In the genomic region with DNA sequence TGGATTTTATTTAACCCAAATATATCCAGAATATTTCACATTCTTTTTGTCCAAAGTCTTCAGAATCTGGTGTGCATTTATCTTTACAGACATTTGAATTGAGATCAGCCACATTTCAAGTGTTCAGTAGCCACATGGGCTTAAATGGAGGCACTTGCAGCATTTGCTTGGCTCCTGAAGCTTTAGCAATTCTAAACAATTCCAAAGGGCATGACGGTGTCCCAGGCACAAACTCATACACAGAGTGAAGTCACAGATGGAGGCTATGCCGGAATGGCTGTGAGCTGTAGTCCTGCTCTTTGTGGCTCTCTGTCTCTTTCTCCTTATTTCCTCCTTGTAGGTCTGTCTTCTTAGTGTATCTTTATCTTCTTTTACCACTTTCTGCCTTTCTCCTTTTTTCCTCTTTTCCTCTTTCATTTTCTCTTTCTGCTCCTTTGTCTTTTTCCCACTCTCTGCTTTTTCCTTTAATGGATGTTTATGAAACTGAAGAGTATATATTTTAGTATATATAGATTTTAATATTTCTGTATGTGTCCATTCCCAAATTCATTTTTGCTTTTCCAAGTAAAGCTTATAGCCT, we compare ENCODE assay signal across 20 cellular contexts. TPM values are rescaled to one million over a fixed set of nuclear protein-coding genes. Genes with fewer than 3 reads are reported as not detected.
A peak's percentile ranks its signal among the peaks of the same experiment; 100 is the strongest.
DNase-seq lines count a peak whose midpoint lies in the region; ATAC-seq, FAIRE-seq and TF ChIP-seq lines count a peak whose summit lies in the region.
"Had no signal": no experiment of that assay in that cellular context is flagged by ENCODE, and none has a peak within 500 bp of the region (broad histone marks: within the 10 kb centered on the region; RNA-seq: fewer than 3 reads in every experiment).

No MANE protein-coding gene starts in this region.

- TF ChIP-seq RAD21 in HepG2 (CRISPR knock-in tag; IDR thresholded peaks at IDR 0.05) = no peak

- H3K36me3 Mint-ChIP-seq in activated T-helper 17 cell treated with anti-CD3 and anti-CD28 coated beads, Interleukin-2, amount 50 U/mL, for 72 hours (ENCODE audit: low read depth) = peaks cover 38% of the 10 kb centered on the region

- H3K4me2 ChIP-seq in HepG2 (ENCODE audit: low read depth, low read length) = peak overlapping the region; percentile 25; the same call in 1 of the 2 replicates

- TF ChIP-seq CTCF in HEK293 (tag by site-specific recombination; IDR thresholded peaks at IDR 0.05) = no peak
- no peak for TF ChIP-seq CTCF in HepG2 (CRISPR knock-in tag; IDR thresholded peaks at IDR 0.05)
- TF ChIP-seq CTCF in psoas muscle (IDR thresholded peaks at IDR 0.05) = no peak

- H3K27ac Mint-ChIP-seq in activated T-helper 17 cell treated with anti-CD3 and anti-CD28 coated beads, Interleukin-2, amount 50 U/mL, for 72 hours = peak overlapping the region; percentile 19

- H3K79me2 ChIP-seq in HepG2 (ENCODE audit: insufficient read depth, low read length) = peaks cover 23% of the 10 kb centered on the region

- TF ChIP-seq POLR2A in HepG2 (IDR thresholded peaks at IDR 0.05; ENCODE audit: insufficient read depth in 1 of 2, low read depth in 2 of 2, low read length in 2 of 2) = no peak

- TF ChIP-seq EP300 in HepG2 (IDR thresholded peaks at IDR 0.05; ENCODE audit: low read depth in 2 of 2, low read length in 2 of 2) (no peak), HepG2 (CRISPR knock-in tag; IDR thresholded peaks at IDR 0.05; ENCODE audit: borderline replicate concordance) (no peak)

- H3K4me1 ChIP-seq in HEK293 (ENCODE audit: control insufficient read depth, insufficient read depth, low read length) (no peaks in the 10 kb centered on the region), HepG2 (ENCODE audit: insufficient read depth, low read length) (peaks cover 100% of the 10 kb centered on the region), subcutaneous abdominal adipose tissue (ENCODE audit: control insufficient read depth in 5 of 5, insufficient read depth in 5 of 5, low read length in 5 of 5) (peaks cover 0 to 14% (median 10%) of the 10 kb centered on the region in 5 donors), psoas muscle (peaks cover 15% of the 10 kb centered on the region)

- WGBS in HepG2 (ENCODE audit: low lambda C conversion rate) = 54% methylated on average over 2 of the region's 2 CpGs
- 72 to 88% (median 77%) methylated on average over 2 of the region's 2 CpGs for WGBS in psoas muscle, 3 donors

- no peak for DNase-seq in HepG2 (ENCODE audit: low spot score)
- DNase-seq in psoas muscle = no peak
- DNase-seq in dedifferentiated amniotic fluid mesenchymal stem cell (ENCODE audit: extremely low spot score) = no peak
- no peak for DNase-seq in stimulated activated CD4-positive, alpha-beta T cell treated with anti-CD3 and anti-CD28 coated beads, Interleukin-4, amount 100 ng/mL, for 4 hours
- DNase-seq: activated CD4-positive, alpha-beta T cell treated with anti-CD3 and anti-CD28 coated beads for 4 hours; amygdala; DMS153; glutamatergic neuron; kidney; MG63; mucosa of descending colon; NCI-H1436 treated with DMSO at 0.1 percent for 48 hours; NCI-H2107; stimulated activated CD8-positive, alpha-beta memory T cell treated with anti-CD3 and anti-CD28 coated beads, Interleukin-4, amount 100 ng/mL, for 48 hours had no signal

- H3K9me3 ChIP-seq in HEK293 (ENCODE audit: control insufficient read depth, insufficient read depth, low read depth, low read length) (no peaks in the 10 kb centered on the region), HepG2 (ENCODE audit: low read length) (no peaks in the 10 kb centered on the region), subcutaneous abdominal adipose tissue (ENCODE audit: control insufficient read depth in 5 of 5, low read length in 5 of 5) (no peaks in the 10 kb centered on the region), psoas muscle (no peaks in the 10 kb centered on the region)
- H3K9me3 ChIP-seq: MG63, mucosa of descending colon had no signal

- BruUV-seq in HepG2 (replicated peaks; lab: Mats Ljungman, UMichigan) = no TSS peak

- H3K27ac ChIP-seq in HEK293 (ENCODE audit: extremely low read depth, low read depth, low read length) = no peak overlapping the region
- H3K27ac ChIP-seq in HepG2 (ENCODE audit: extremely low read length, insufficient read depth, low read length) = peak overlapping the region; percentile 96
- H3K27ac ChIP-seq in subcutaneous abdominal adipose tissue (ENCODE audit: low read depth, low read length) = peak overlapping the region; percentile 3
- H3K27ac ChIP-seq in psoas muscle = no peak overlapping the region
- H3K27ac ChIP-seq: C4-2B had no signal

- H2AFZ ChIP-seq in HepG2 (ENCODE audit: low read length) = no peak overlapping the region

- H3K36me3 ChIP-seq in HEK293 (ENCODE audit: control insufficient read depth in 2 of 2, insufficient read depth in 1 of 2, low read length in 2 of 2) (peaks cover 0 to 81% of the 10 kb centered on the region in 2 experiments; a peak in 2 of 3 replicates), HepG2 (replicated peaks in 1 of 2; ENCODE audit: control insufficient read depth in 1 of 2, insufficient read depth in 2 of 2, low read length in 2 of 2) (peaks cover 0 to 6% of the 10 kb centered on the region in 2 experiments; a peak in 1 of 5 replicates), subcutaneous abdominal adipose tissue (ENCODE audit: control insufficient read depth in 5 of 5, insufficient read depth in 5 of 5, low read length in 5 of 5) (peaks cover 0 to 32% (median 5%) of the 10 kb centered on the region in 5 donors), psoas muscle (ENCODE audit: insufficient read depth in 1 of 2, low read depth in 1 of 2) (peaks cover 0 to 50% of the 10 kb centered on the region in 2 donors)

- in situ Hi-C loops in HepG2 (cut with HindIII; ENCODE audit: extremely low pct_ligation_motif_present, low pct_unique_long_range_greater_than_20kb) = loop anchor here (5.0 kb wide), 1 partner anchor 173 kb away; no protein-coding TSS in a partner anchor

- CTCF ChIA-PET in HEK293 (lab: Yijun Ruan, JAX) = no interaction called here
- CTCF ChIA-PET in HepG2 (lab: Yijun Ruan, JAX; ENCODE audit: low intra/inter-chr PET ratio, low total read pairs) = no interaction called here

- H4K20me1 ChIP-seq in HepG2 (ENCODE audit: insufficient read depth, low read length) = no peaks in the 10 kb centered on the region

- FAIRE-seq in HepG2 (lab: Jason Lieb, UNC) = no peak
- FAIRE-seq: kidney had no signal

- intact Hi-C loops in HepG2 (cut with micrococcal nuclease; ENCODE audit: unreplicated experiment) (loop anchor here (5.0 kb wide), 1 partner anchor 92 kb away; no protein-coding TSS in a partner anchor), psoas muscle (cut with DNase I) (no loop called here)

- POLR2A ChIA-PET in HEK293 (lab: Yijun Ruan, JAX) (no interaction called here), HepG2 (lab: Yijun Ruan, JAX) (interaction anchor here (0.7 to 4.3 kb wide), 4 partner anchors 154 to 177 kb away, joined by 3 to 30 read pairs (median 14); partner anchors contain the start of genes CYREN and TMEM140)

- no peak overlapping the region for H3K4me3 ChIP-seq in HEK293 (ENCODE audit: low read depth, low read length)
- H3K4me3 ChIP-seq in HepG2 (replicated peaks in 1 of 3; ENCODE audit: insufficient read depth in 1 of 3, low read depth in 2 of 3, low read length in 3 of 3) = no peak overlapping the region
- no peak overlapping the region for H3K4me3 ChIP-seq in subcutaneous abdominal adipose tissue (ENCODE audit: low read depth in 1 of 5, low read length in 5 of 5)
- no peak overlapping the region for H3K4me3 ChIP-seq in psoas muscle
- H3K4me3 ChIP-seq: lung, MG63, mucosa of descending colon had no signal

- H3K9ac ChIP-seq in HepG2 (ENCODE audit: insufficient read depth, low read depth, low read length) = no peak overlapping the region
- H3K9ac ChIP-seq in subcutaneous abdominal adipose tissue (ENCODE audit: low read length in 5 of 5) = no peak overlapping the region

- no peaks in the 10 kb centered on the region for H3K27me3 Mint-ChIP-seq in activated T-helper 17 cell treated with anti-CD3 and anti-CD28 coated beads, Interleukin-2, amount 50 U/mL, for 72 hours

- no peaks in the 10 kb centered on the region for H3K9me3 Mint-ChIP-seq in activated T-helper 17 cell treated with anti-CD3 and anti-CD28 coated beads, Interleukin-2, amount 50 U/mL, for 72 hours

- H3K27me3 ChIP-seq in HepG2 (ENCODE audit: control insufficient read depth in 1 of 2, insufficient read depth in 2 of 2, low read length in 2 of 2) (no peaks in the 10 kb centered on the region), subcutaneous abdominal adipose tissue (ENCODE audit: control insufficient read depth in 5 of 5, insufficient read depth in 4 of 5, low read length in 5 of 5) (no peaks in the 10 kb centered on the region), psoas muscle (ENCODE audit: insufficient read depth in 3 of 3, low read length in 2 of 3) (no peaks in the 10 kb centered on the region)
- H3K27me3 ChIP-seq: MG63 had no signal

- H3K4me1 Mint-ChIP-seq in activated T-helper 17 cell treated with anti-CD3 and anti-CD28 coated beads, Interleukin-2, amount 50 U/mL, for 72 hours = peaks cover 31% of the 10 kb centered on the region

- H3K4me3 Mint-ChIP-seq in activated T-helper 17 cell treated with anti-CD3 and anti-CD28 coated beads, Interleukin-2, amount 50 U/mL, for 72 hours = no peak overlapping the region

- no peak for ATAC-seq in activated T-helper 17 cell treated with anti-CD3 and anti-CD28 coated beads, Interleukin-2, amount 50 U/mL, for 72 hours (replicated peaks)
- ATAC-seq in HepG2 (no peak), psoas muscle (no peak)
- ATAC-seq: mucosa of descending colon, Right ventricle myocardium inferior had no signal

RNA-seq across cellular contexts. Expression of gene AGBL3, which starts 7.7 kb away (rescaled TPM):
- total RNA-seq in activated T-helper 17 cell treated with anti-CD3 and anti-CD28 coated beads, Interleukin-2, amount 50 U/mL, for 72 hours = 1 to 10 TPM; 1.8 to 2.3 TPM
- 5.5 and 7.2 TPM in 2 replicates for total RNA-seq in HepG2 (2016; rRNA removed; fragmentation: Illumina TruSeq; extraction: Trizol)
- total RNA-seq in HepG2 (2016; cell fraction: cytosol; rRNA removed; fragmentation: Illumina TruSeq; extraction: Trizol; ENCODE audit: low read depth) = 0.71 and 0.91 TPM in 2 replicates
- 6.2 and 8.4 TPM in 2 replicates for total RNA-seq in HepG2 (2016; cell fraction: insoluble cytoplasmic fraction; rRNA removed; fragmentation: Illumina TruSeq; extraction: Trizol)
- 2.8 and 3.1 TPM in 2 replicates for total RNA-seq in HepG2 (2016; cell fraction: membrane; rRNA removed; fragmentation: Illumina TruSeq; extraction: Trizol)
- total RNA-seq in HepG2 (2016; cell fraction: nucleus; rRNA removed; fragmentation: Illumina TruSeq; extraction: Trizol) = 16.0 and 17.0 TPM in 2 replicates
- polyA plus RNA-seq in HepG2 (2011; rRNA removed) = 2.0 and 2.2 TPM in 2 replicates
- polyA plus RNA-seq in HepG2 (2011; cell fraction: cytosol; rRNA removed) = 0.87 and 1.5 TPM in 2 replicates
- 2.3 and 4.2 TPM in 2 replicates for polyA plus RNA-seq in HepG2 (2011; cell fraction: nucleus; rRNA removed)
- 3.5 and 5.1 TPM in 2 replicates for polyA plus RNA-seq in HepG2 (2012)
- polyA plus RNA-seq in HepG2 (2016; cell fraction: cytosol; fragmentation: Illumina TruSeq; extraction: Trizol; ENCODE audit: low read depth) = 1.1 and 1.4 TPM in 2 replicates
- polyA plus RNA-seq in HepG2 (2016; cell fraction: insoluble cytoplasmic fraction; fragmentation: Illumina TruSeq; extraction: Trizol; ENCODE audit: low read depth) = 6.1 and 6.8 TPM in 2 replicates
- 2.3 and 2.4 TPM in 2 replicates for polyA plus RNA-seq in HepG2 (2016; cell fraction: membrane; fragmentation: Illumina TruSeq; extraction: Trizol; ENCODE audit: low read depth)
- polyA plus RNA-seq in HepG2 (2016; cell fraction: nucleus; fragmentation: Illumina TruSeq; extraction: Trizol; ENCODE audit: insufficient read depth, low read depth) = 23.0 and 23.2 TPM in 2 replicates
- polyA minus RNA-seq in HepG2 (2011; rRNA and poly(A)+ RNA removed; ENCODE audit: low replicate concordance) = 0.26 and 1.0 TPM in 2 replicates
- 0.20 and 0.35 TPM in 2 replicates for polyA minus RNA-seq in HepG2 (2011; cell fraction: cytosol; rRNA and poly(A)+ RNA removed)
- polyA minus RNA-seq in HepG2 (2011; cell fraction: nucleus; rRNA and poly(A)+ RNA removed) = 11.5 and 11.9 TPM in 2 replicates
- 1 to 10 TPM; 1.1 to 3.5 (median 2.3) TPM for total RNA-seq in psoas muscle
- polyA plus RNA-seq in psoas muscle = 1 to 10 TPM in 1 of 3 donors, under 1 TPM in 2; 0.51 to 1.3 (median 0.76) TPM

Comparison
In these comparisons a context has a peak if more than half of its experiments do, and no peak if none do; other contexts are left out.
1. H3K27ac ChIP-seq: peak in HepG2 (single experiment) and subcutaneous abdominal adipose tissue (single experiment); none in HEK293 (single experiment) and psoas muscle (single experiment).
2. Of the 63 proteins assayed by ChIP-seq in both HepG2 and HEK293: peak only in HepG2: YY1; only in HEK293: none; in both: none; in neither: 62.